ENCODE assay signal across 20 cellular contexts in the genomic region with DNA sequence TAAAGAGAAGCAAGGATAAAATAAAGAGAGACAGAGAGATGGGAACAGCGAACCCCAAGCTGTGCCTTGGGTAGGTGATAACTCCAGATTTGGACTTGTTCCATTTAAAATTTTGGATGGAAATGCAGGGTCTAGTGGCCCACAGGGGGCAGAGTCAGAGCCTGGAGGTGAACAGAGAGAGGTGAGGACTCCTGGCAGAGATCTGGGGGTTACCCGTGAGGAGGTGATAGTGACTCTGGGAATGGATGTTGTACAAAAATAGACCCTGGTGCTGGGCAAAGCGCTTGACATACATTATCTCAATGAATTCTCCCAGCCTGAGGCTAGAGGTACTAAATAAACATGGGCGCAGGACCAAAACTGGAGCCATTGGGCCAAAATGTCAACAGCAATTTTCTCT. TPM values are rescaled to one million over a fixed set of nuclear protein-coding genes. Genes with fewer than 3 reads are reported as not detected.
DNase-seq lines count a peak whose midpoint lies in the region; ATAC-seq, FAIRE-seq and TF ChIP-seq lines count a peak whose summit lies in the region.
"Had no signal": no experiment of that assay in that cellular context is flagged by ENCODE, and none has a peak within 500 bp of the region (broad histone marks: within the 10 kb centered on the region; RNA-seq: fewer than 3 reads in every experiment).

No MANE protein-coding gene starts in this region.

- peaks cover 96% of the 10 kb centered on the region for H3K4me1 Mint-ChIP-seq in activated naive CD4-positive, alpha-beta T cell treated with anti-CD3 and anti-CD28 coated beads for 36 hours (ENCODE audit: low read depth)
- H3K4me1 Mint-ChIP-seq in GM23338 = peaks cover 45% of the 10 kb centered on the region

- peak; percentile 55 for DNase-seq in activated naive CD4-positive, alpha-beta T cell treated with anti-CD3 and anti-CD28 coated beads for 36 hours
- DNase-seq in activated naive CD4-positive, alpha-beta T cell (lab: John Stamatoyannopoulos, UW) = no peak
- DNase-seq in GM23338 (ENCODE audit: low spot score) = no peak
- no peak for DNase-seq in K562 (ENCODE audit: extremely low read depth in 1 of 4, low spot score in 3 of 4)
- DNase-seq in GM13976 (ENCODE audit: low spot score) = no peak
- no peak for DNase-seq in NCI-H2171 treated with DMSO at 0.1 percent for 48 hours (lab: John Stamatoyannopoulos, UW)
- no peak for DNase-seq in head of caudate nucleus
- DNase-seq: activated CD8-positive, alpha-beta memory T cell treated with anti-CD3 and anti-CD28 coated beads, Interleukin-2, amount 50 U/mL, for 48 hours; MV-4-11; NCI-H2029; NCI-H510A; SIG-M5; T-helper 9 cell had no signal

- peaks cover 31% of the 10 kb centered on the region for H3K4me1 ChIP-seq in GM23338 (ENCODE audit: insufficient read depth)
- H3K4me1 ChIP-seq in K562 (replicated peaks in 1 of 2; ENCODE audit: control insufficient read depth in 2 of 2, insufficient read depth in 2 of 2, low read length in 2 of 2) = peaks cover 3 to 11% of the 10 kb centered on the region in 2 experiments; a peak in 3 of 5 replicates
- peaks cover 95 to 100% of the 10 kb centered on the region in 2 experiments for H3K4me1 ChIP-seq in neutrophil (ENCODE audit: control insufficient read depth in 1 of 2, insufficient read depth in 1 of 2, low read depth in 1 of 2, low read length in 1 of 2)

- BruUV-seq in K562 (replicated peaks; lab: Mats Ljungman, UMichigan) = no TSS peak

- H3K9me2 ChIP-seq in GM23338 (ENCODE audit: insufficient read depth) = no peaks in the 10 kb centered on the region

- no peak for TF ChIP-seq POLR2A in K562 (conservative IDR thresholded peaks at IDR 0.05)

- in situ Hi-C loops in K562 (cut with MboI) (no loop called here), GM13976 (cut with MboI; ENCODE audit: low sequenced_read_pairs, unreplicated experiment) (no loop called here)

- H3K27me3 Mint-ChIP-seq in activated naive CD4-positive, alpha-beta T cell treated with anti-CD3 and anti-CD28 coated beads for 36 hours (ENCODE audit: low read depth) = no peaks in the 10 kb centered on the region
- no peaks in the 10 kb centered on the region for H3K27me3 Mint-ChIP-seq in GM23338 (ENCODE audit: insufficient read depth, low read depth, poor library complexity)

- intact Hi-C loops in activated naive CD4-positive, alpha-beta T cell treated with anti-CD3 and anti-CD28 coated beads for 36 hours (cut with micrococcal nuclease) = no loop called here
- intact Hi-C loops in K562 (cut with micrococcal nuclease) (no loop called here), head of caudate nucleus (cut with DNase I) (loop anchor here (10.0 kb wide), 1 partner anchor 317 kb away; no protein-coding TSS in a partner anchor)

- H3K9me1 ChIP-seq in K562 (ENCODE audit: control insufficient read depth, insufficient read depth, low read length) = no peaks in the 10 kb centered on the region

- no peaks in the 10 kb centered on the region for H3K9me3 Mint-ChIP-seq in activated naive CD4-positive, alpha-beta T cell treated with anti-CD3 and anti-CD28 coated beads for 36 hours
- H3K9me3 Mint-ChIP-seq in GM23338 = no peaks in the 10 kb centered on the region

- H3K4me2 ChIP-seq in GM23338 (no peak overlapping the region), K562 (ENCODE audit: insufficient read depth, low read length) (no peak overlapping the region)

- TF ChIP-seq CTCF in GM23338 (conservative IDR thresholded peaks at IDR 0.05; ENCODE audit: low read depth in 2 of 2) (peak; percentile 39 to 41; a peak in 2 of 4 replicates), K562 (IDR thresholded peaks at IDR 0.05 in 2 of 3, conservative IDR thresholded peaks at IDR 0.05 in 1 of 3; ENCODE audit: insufficient read depth in 2 of 3, low read depth in 1 of 3, low read length in 3 of 3) (0 out of 6 replicates have a peak, but pooled peaks of 1 of the 3 experiments have one; percentile 13), neutrophil (IDR thresholded peaks at IDR 0.05) (no peak), GM13976 (IDR thresholded peaks at IDR 0.05; ENCODE audit: borderline replicate concordance, control extremely low read depth, extremely low read depth, insufficient read depth, missing control alignments) (no peak)

- POLR2A ChIA-PET in K562 (lab: Yijun Ruan, JAX) = interaction anchor here (0.5 kb wide), 1 partner anchor 15 kb away, joined by 3 read pairs; no protein-coding TSS in a partner anchor

- no peak overlapping the region for H3K9ac ChIP-seq in K562 (ENCODE audit: insufficient read depth in 1 of 2, low read depth in 2 of 2, low read length in 2 of 2)

- H2AFZ ChIP-seq in GM23338 = 0 out of 2 replicates have a peak overlapping the region, but pooled peaks have one; percentile 28
- no peak overlapping the region for H2AFZ ChIP-seq in K562 (ENCODE audit: low read depth, low read length)

- H3K79me2 ChIP-seq in GM23338 (replicated peaks; ENCODE audit: insufficient read depth) = no peaks in the 10 kb centered on the region
- no peaks in the 10 kb centered on the region for H3K79me2 ChIP-seq in K562 (ENCODE audit: control insufficient read depth, insufficient read depth, low read length)

- ATAC-seq in GM23338 (peak; percentile 13; the same call in 2 of the 3 replicates), K562 (no peak)
- ATAC-seq: HCT116, left lobe of liver had no signal

- H3F3A ChIP-seq in GM23338 (replicated peaks; ENCODE audit: low read depth) = no peaks in the 10 kb centered on the region

- WGBS in K562 (ENCODE audit: insufficient coverage, low coverage, missing lambda C conversion rate) = 28% methylated on average over 4 of the region's 4 CpGs

- H4K20me1 ChIP-seq in GM23338 (replicated peaks; ENCODE audit: insufficient read depth) (no peaks in the 10 kb centered on the region), K562 (replicated peaks; ENCODE audit: control insufficient read depth, insufficient read depth, low read length) (no peaks in the 10 kb centered on the region; the same call in 1 of the 2 replicates)

- H3K4me3 Mint-ChIP-seq in activated naive CD4-positive, alpha-beta T cell treated with anti-CD3 and anti-CD28 coated beads for 36 hours = peak overlapping the region; percentile 51
- no peak overlapping the region for H3K4me3 Mint-ChIP-seq in GM23338

- peak overlapping the region; percentile 98 for H3K27ac Mint-ChIP-seq in activated naive CD4-positive, alpha-beta T cell treated with anti-CD3 and anti-CD28 coated beads for 36 hours
- no peak overlapping the region for H3K27ac Mint-ChIP-seq in GM23338

- H3K36me3 Mint-ChIP-seq in activated naive CD4-positive, alpha-beta T cell treated with anti-CD3 and anti-CD28 coated beads for 36 hours (ENCODE audit: low read depth) = no peaks in the 10 kb centered on the region
- no peaks in the 10 kb centered on the region for H3K36me3 Mint-ChIP-seq in GM23338 (ENCODE audit: low read depth)

- H3K27ac ChIP-seq in GM23338 (ENCODE audit: low read depth) (no peak overlapping the region), K562 (ENCODE audit: extremely low read depth, low read depth, low read length) (no peak overlapping the region), neutrophil (peak overlapping the region; percentile 97)
- H3K27ac ChIP-seq: esophagus muscularis mucosa had no signal

- CTCF ChIA-PET in activated naive CD4-positive, alpha-beta T cell treated with anti-CD3 and anti-CD28 coated beads for 36 hours (lab: Charles Lee) = interaction anchor here (0.7 to 7.0 kb wide), 8 partner anchors 8 to 26 kb away, joined by 3 to 66 read pairs (median 4); no protein-coding TSS in a partner anchor
- CTCF ChIA-PET in K562 (lab: Yijun Ruan, JAX; ENCODE audit: low intra/inter-chr PET ratio) = no interaction called here

- H3K27me3 ChIP-seq in GM23338 (ENCODE audit: insufficient read depth) (no peaks in the 10 kb centered on the region), K562 (ENCODE audit: control insufficient read depth in 2 of 2, insufficient read depth in 2 of 2, low read length in 2 of 2) (peaks cover 3 to 40% of the 10 kb centered on the region in 2 experiments; a peak in 4 of 5 replicates), neutrophil (no peaks in the 10 kb centered on the region)
- H3K27me3 ChIP-seq: esophagus muscularis mucosa had no signal

- H3K9me3 ChIP-seq in K562 (replicated peaks; ENCODE audit: control insufficient read depth, insufficient read depth, low read depth, low read length) (no peaks in the 10 kb centered on the region), neutrophil (no peaks in the 10 kb centered on the region)
- H3K9me3 ChIP-seq: esophagus muscularis mucosa had no signal

- no peak for TF ChIP-seq EP300 in K562 (IDR thresholded peaks at IDR 0.05; ENCODE audit: low read length)

- H3K36me3 ChIP-seq in GM23338 (ENCODE audit: insufficient read depth) (no peaks in the 10 kb centered on the region), K562 (ENCODE audit: control insufficient read depth, insufficient read depth, low read length) (no peaks in the 10 kb centered on the region), neutrophil (no peaks in the 10 kb centered on the region)
- H3K36me3 ChIP-seq: esophagus muscularis mucosa had no signal

- TF ChIP-seq RAD21 in K562 (CRISPR knock-in tag; conservative IDR thresholded peaks at IDR 0.05 in 1 of 2, IDR thresholded peaks at IDR 0.05 in 1 of 2) = no peak

- H3K4me3 ChIP-seq in GM23338 (no peak overlapping the region), K562 (no peak overlapping the region), neutrophil (ENCODE audit: low read depth in 1 of 2, low read length in 1 of 2) (no peak overlapping the region)
- H3K4me3 ChIP-seq: esophagus muscularis mucosa had no signal

- no peak for FAIRE-seq in K562 (lab: Jason Lieb, UNC)

RNA-seq across cellular contexts. Expression of gene DHRS12, which starts 14.3 kb away (rescaled TPM):
- 1 to 10 TPM; 4.1 to 4.9 TPM for total RNA-seq in activated naive CD4-positive, alpha-beta T cell treated with anti-CD3 and anti-CD28 coated beads for 36 hours
- total RNA-seq in GM23338 (2014; rRNA removed; shearing (Covaris generic)) = 4.3 and 4.6 TPM in 2 replicates
- polyA plus RNA-seq in GM23338 (2016; fragmentation: Nextera tagmentation; extraction: Ambion mirVana) = 8.9 and 12.2 TPM in 2 replicates
- total RNA-seq in K562 (2011; cell fraction: chromatin; rRNA removed; ENCODE audit: low replicate concordance) = 1.9 and 3.0 TPM in 2 replicates
- total RNA-seq in K562 (2011; cell fraction: nucleolus; rRNA removed) = 1.0 and 1.2 TPM in 2 replicates
- total RNA-seq in K562 (2011; cell fraction: nucleoplasm; rRNA removed) = 2.5 TPM in 2 replicates
- 0.94 and 1.8 TPM in 2 replicates for total RNA-seq in K562 (2014; rRNA removed)
- 0.77 and 1.5 TPM in 2 replicates for total RNA-seq in K562 (2014; rRNA removed; fragmentation: Illumina TruSeq; extraction: Trizol)
- 0.76 and 1.5 TPM in 2 replicates for total RNA-seq in K562 (2015; rRNA removed; fragmentation: Illumina TruSeq; extraction: Trizol)
- 1.1 and 1.2 TPM in 2 replicates for total RNA-seq in K562 (2021)
- 2.4 and 2.7 TPM in 2 replicates for polyA plus RNA-seq in K562 (2011; rRNA removed)
- 1.2 and 1.4 TPM in 2 replicates for polyA plus RNA-seq in K562 (2011; cell fraction: cytosol; rRNA removed)
- 3.3 and 4.5 TPM in 2 replicates for polyA plus RNA-seq in K562 (2011; cell fraction: nucleus; rRNA removed)
- polyA plus RNA-seq in K562 (2012) = 2.3 and 2.4 TPM in 2 replicates
- polyA plus RNA-seq in K562 (2014; fragmentation: Illumina TruSeq; extraction: Trizol) = 0.93 and 0.98 TPM in 2 replicates
- under 1 TPM; 0.62 to 0.69 TPM for polyA plus RNA-seq in K562 (2014; fragmentation: Nextera tagmentation; extraction: Ambion mirVana)
- polyA plus RNA-seq in K562 (2014; rRNA removed) = 0.82 and 1.1 TPM in 2 replicates
- 0.88 and 1.7 TPM in 2 replicates for polyA minus RNA-seq in K562 (2011; rRNA and poly(A)+ RNA removed)
- polyA minus RNA-seq in K562 (2011; cell fraction: cytosol; rRNA and poly(A)+ RNA removed) = not detected in 2 replicates
- 1.5 and 2.3 TPM in 2 replicates for polyA minus RNA-seq in K562 (2011; cell fraction: nucleus; rRNA and poly(A)+ RNA removed)

RNA-seq across cellular contexts. Expression of gene TMEM272, which starts 26.7 kb away (rescaled TPM):
- total RNA-seq in activated naive CD4-positive, alpha-beta T cell treated with anti-CD3 and anti-CD28 coated beads for 36 hours = under 1 TPM; 0.41 to 0.42 TPM
- total RNA-seq in GM23338 (2014; rRNA removed; shearing (Covaris generic)) = 0.35 and 0.76 TPM in 2 replicates
- polyA plus RNA-seq in GM23338 (2016; fragmentation: Nextera tagmentation; extraction: Ambion mirVana) = 0.05 and 0.11 TPM in 2 replicates
- total RNA-seq in K562 (2011; cell fraction: chromatin; rRNA removed; ENCODE audit: low replicate concordance) = 0.30 and 0.48 TPM in 2 replicates
- total RNA-seq in K562 (2011; cell fraction: nucleolus; rRNA removed) = 0.13 and 0.17 TPM in 2 replicates
- 0.44 and 0.53 TPM in 2 replicates for total RNA-seq in K562 (2011; cell fraction: nucleoplasm; rRNA removed)
- 0.04 TPM in 1 of 2 replicates, not detected in the other for total RNA-seq in K562 (2014; rRNA removed)
- total RNA-seq in K562 (2014; rRNA removed; fragmentation: Illumina TruSeq; extraction: Trizol) = 0.04 and 0.06 TPM in 2 replicates
- 0.11 and 0.15 TPM in 2 replicates for total RNA-seq in K562 (2015; rRNA removed; fragmentation: Illumina TruSeq; extraction: Trizol)
- total RNA-seq in K562 (2021) = 0.09 and 0.16 TPM in 2 replicates
- 0.04 and 0.07 TPM in 2 replicates for polyA plus RNA-seq in K562 (2011; rRNA removed)
- polyA plus RNA-seq in K562 (2011; cell fraction: cytosol; rRNA removed) = 0.01 and 0.06 TPM in 2 replicates
- 0.40 and 0.91 TPM in 2 replicates for polyA plus RNA-seq in K562 (2011; cell fraction: nucleus; rRNA removed)
- 0.09 and 0.11 TPM in 2 replicates for polyA plus RNA-seq in K562 (2012)
- 0.06 and 0.15 TPM in 2 replicates for polyA plus RNA-seq in K562 (2014; fragmentation: Illumina TruSeq; extraction: Trizol)
- polyA plus RNA-seq in K562 (2014; fragmentation: Nextera tagmentation; extraction: Ambion mirVana) = under 1 TPM in 1 of 2 experiments, not detected in 1; 0.07 TPM
- 0.05 and 0.09 TPM in 2 replicates for polyA plus RNA-seq in K562 (2014; rRNA removed)
- 0.07 and 0.21 TPM in 2 replicates for polyA minus RNA-seq in K562 (2011; rRNA and poly(A)+ RNA removed)
- not detected in 2 replicates for polyA minus RNA-seq in K562 (2011; cell fraction: cytosol; rRNA and poly(A)+ RNA removed)
- 0.13 and 0.33 TPM in 2 replicates for polyA minus RNA-seq in K562 (2011; cell fraction: nucleus; rRNA and poly(A)+ RNA removed)
- total RNA-seq: esophagus muscularis mucosa, subcutaneous adipose tissue had no signal

RNA-seq across cellular contexts. Expression of gene CCDC70, which starts 43.5 kb away (rescaled TPM):
- total RNA-seq in activated naive CD4-positive, alpha-beta T cell treated with anti-CD3 and anti-CD28 coated beads for 36 hours = not detected
- total RNA-seq in GM23338 (2014; rRNA removed; shearing (Covaris generic)) = not detected in 2 replicates
- polyA plus RNA-seq in GM23338 (2016; fragmentation: Nextera tagmentation; extraction: Ambion mirVana) (not detected in 2 replicates), K562 (2011; rRNA removed) (not detected in 2 replicates), K562 (2014; fragmentation: Illumina TruSeq; extraction: Trizol) (not detected in 2 replicates), K562 (2014; fragmentation: Nextera tagmentation; extraction: Ambion mirVana) (not detected), K562 (2014; rRNA removed) (not detected in 2 replicates)
- total RNA-seq in K562 (2011; cell fraction: chromatin; rRNA removed; ENCODE audit: low replicate concordance) = not detected in 2 replicates
- total RNA-seq in K562 (2011; cell fraction: nucleolus; rRNA removed) = not detected in 2 replicates
- not detected in 2 replicates for total RNA-seq in K562 (2011; cell fraction: nucleoplasm; rRNA removed)
- total RNA-seq in K562 (2014; rRNA removed) (not detected in 2 replicates), K562 (2014; rRNA removed; fragmentation: Illumina TruSeq; extraction: Trizol) (not detected in 2 replicates), K562 (2015; rRNA removed; fragmentation: Illumina TruSeq; extraction: Trizol) (0.19 TPM in 1 of 2 replicates, not detected in the other), K562 (2021) (not detected in 2 replicates)
- not detected in 2 replicates for polyA plus RNA-seq in K562 (2011; cell fraction: cytosol; rRNA removed)
- polyA plus RNA-seq in K562 (2011; cell fraction: nucleus; rRNA removed) = not detected in 2 replicates
- polyA plus RNA-seq in K562 (2012) = 0.17 and 0.25 TPM in 2 replicates
- polyA minus RNA-seq in K562 (2011; rRNA and poly(A)+ RNA removed) = not detected in 2 replicates
- polyA minus RNA-seq in K562 (2011; cell fraction: cytosol; rRNA and poly(A)+ RNA removed) = not detected in 2 replicates
- not detected in 2 replicates for polyA minus RNA-seq in K562 (2011; cell fraction: nucleus; rRNA and poly(A)+ RNA removed)
- total RNA-seq: esophagus muscularis mucosa, left lobe of liver, mucosa of gallbladder, omental fat pad, subcutaneous adipose tissue had no signal

Comparison
In these comparisons a context has a peak if more than half of its experiments do, and no peak if none do; other contexts are left out.
1. CTCF ChIP-seq: peak in GM23338 (2 of 2); none in neutrophil (single experiment) and GM13976 (single experiment).